1 cellular context compared by ENCODE assay signal in genomic region chr6:21739241-21739640, GRCh38.
TF ChIP-seq lines count a peak whose summit lies in the region.

No MANE protein-coding gene starts in this region.

TF ChIP-seq in GM23338, 12 proteins besides CTCF, POLR2A, EP300 and RAD21:
- TF ChIP-seq JUNB (IDR thresholded peaks at IDR 0.05; ENCODE audit: unreplicated experiment): no peak
